ENCODE assay signal across 13 cellular contexts in the genomic region with DNA sequence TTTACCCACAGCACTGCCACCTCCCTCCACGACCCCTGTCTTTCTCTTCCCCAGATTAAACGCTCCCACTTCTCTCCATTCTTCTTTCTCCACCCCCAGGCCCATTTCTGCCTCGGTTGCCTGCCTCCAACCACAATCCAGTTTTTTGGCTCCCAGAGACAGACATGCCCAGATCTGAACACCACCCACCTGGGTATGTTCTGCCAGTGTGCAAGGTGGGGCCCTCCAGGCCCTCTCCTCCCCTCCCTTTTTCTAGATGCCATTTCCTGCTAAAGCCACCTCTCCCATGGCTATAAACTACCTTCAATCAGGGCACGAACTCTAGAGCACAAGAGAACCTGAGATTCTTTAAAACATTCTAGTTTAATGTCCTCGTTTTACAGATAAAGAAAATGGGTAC.
A peak's percentile ranks its signal among the peaks of the same experiment; 100 is the strongest.
DNase-seq lines count a peak whose midpoint lies in the region; ATAC-seq and TF ChIP-seq lines count a peak whose summit lies in the region.
"Had no signal": no experiment of that assay in that cellular context is flagged by ENCODE, and none has a peak within 500 bp of the region (broad histone marks: within the 10 kb centered on the region; RNA-seq: fewer than 3 reads in every experiment).

No MANE protein-coding gene starts in this region.

- no peak for TF ChIP-seq POLR2A in body of pancreas (IDR thresholded peaks at IDR 0.05)

- no peak overlapping the region for H3K4me3 ChIP-seq in body of pancreas

- peak overlapping the region; percentile 86 for H3K27ac Mint-ChIP-seq in activated T-cell treated with anti-CD3 and anti-CD28 coated beads, Interleukin-2, amount 50 U/mL, for 72 hours
- H3K27ac Mint-ChIP-seq in WTC11 (peak overlapping the region; percentile 55; the same call in 1 of the 2 replicates), immature natural killer cell (peak overlapping the region in 5 of 6 donors; percentile 15 to 75 (median 55)), osteocyte (ENCODE audit: unreplicated experiment) (no peak overlapping the region)
- H3K27ac Mint-ChIP-seq in stimulated activated naive B cell treated with anti-CD40 and anti-IgM and Interleukin-4, amounts not matched to agents 10 μg/mL and 1 μg/mL and 100 μg/mL, for 72 hours = peak overlapping the region; percentile 26

- intact Hi-C loops in body of pancreas (cut with DNase I) = no loop called here

- no peak for DNase-seq in activated T-cell treated with anti-CD3 and anti-CD28 coated beads, Interleukin-2, amount 50 U/mL, for 72 hours
- no peak for DNase-seq in activated T-cell treated with anti-CD3 and anti-CD28 coated beads, Interleukin-2, amount 50 U/mL, for 1 hour
- DNase-seq in WTC11 (ENCODE audit: low spot score) (no peak), immature natural killer cell (no peak), body of pancreas (no peak), osteocyte (ENCODE audit: extremely low spot score, unreplicated experiment) (no peak), HuH-7.5 (ENCODE audit: low spot score) (no peak)
- DNase-seq in stimulated activated naive B cell treated with anti-CD40 and anti-IgM and Interleukin-4, amounts not matched to agents 10 μg/mL and 1 μg/mL and 100 μg/mL, for 72 hours = no peak
- DNase-seq: activated T-cell treated with anti-CD3 and anti-CD28 coated beads for 4 hours, KG1, NCI-H1694, NCI-H446 treated with DMSO at 0.1 percent for 48 hours, occipital lobe had no signal

- H3K9me3 Mint-ChIP-seq in activated T-cell treated with anti-CD3 and anti-CD28 coated beads, Interleukin-2, amount 50 U/mL, for 72 hours = no peaks in the 10 kb centered on the region
- H3K9me3 Mint-ChIP-seq in WTC11 (no peaks in the 10 kb centered on the region), immature natural killer cell (no peaks in the 10 kb centered on the region), osteocyte (ENCODE audit: unreplicated experiment) (no peaks in the 10 kb centered on the region)
- no peaks in the 10 kb centered on the region for H3K9me3 Mint-ChIP-seq in stimulated activated naive B cell treated with anti-CD40 and anti-IgM and Interleukin-4, amounts not matched to agents 10 μg/mL and 1 μg/mL and 100 μg/mL, for 72 hours

- CTCF ChIA-PET in WTC11 (lab: Charles Lee) = no interaction called here

- H3K4me1 Mint-ChIP-seq in activated T-cell treated with anti-CD3 and anti-CD28 coated beads, Interleukin-2, amount 50 U/mL, for 72 hours (ENCODE audit: low read depth) = peaks cover 69% of the 10 kb centered on the region
- peaks cover 79% of the 10 kb centered on the region for H3K4me1 Mint-ChIP-seq in WTC11
- H3K4me1 Mint-ChIP-seq in immature natural killer cell = peaks cover 61 to 69% of the 10 kb centered on the region in 2 donors
- peaks cover 41 to 64% of the 10 kb centered on the region in 2 donors for H3K4me1 Mint-ChIP-seq in stimulated activated naive B cell treated with anti-CD40 and anti-IgM and Interleukin-4, amounts not matched to agents 10 μg/mL and 1 μg/mL and 100 μg/mL, for 72 hours
- peaks cover 31% of the 10 kb centered on the region for H3K4me1 Mint-ChIP-seq in osteocyte (ENCODE audit: unreplicated experiment)

- 74% methylated on average over 5 of the region's 5 CpGs for WGBS in body of pancreas, 2 donors

- H3K27ac ChIP-seq in body of pancreas = peak overlapping the region in 2 of 4 donors; percentile 41 to 48

- H3K4me1 ChIP-seq in body of pancreas = peaks cover 28% of the 10 kb centered on the region

- H3K27me3 Mint-ChIP-seq in activated T-cell treated with anti-CD3 and anti-CD28 coated beads, Interleukin-2, amount 50 U/mL, for 72 hours (ENCODE audit: low read depth) = no peaks in the 10 kb centered on the region
- no peaks in the 10 kb centered on the region for H3K27me3 Mint-ChIP-seq in WTC11 (ENCODE audit: low read depth)
- H3K27me3 Mint-ChIP-seq in immature natural killer cell (ENCODE audit: low read depth in 3 of 3) = peaks cover 16 to 35% (median 23%) of the 10 kb centered on the region in 3 donors
- H3K27me3 Mint-ChIP-seq in stimulated activated naive B cell treated with anti-CD40 and anti-IgM and Interleukin-4, amounts not matched to agents 10 μg/mL and 1 μg/mL and 100 μg/mL, for 72 hours = no peaks in the 10 kb centered on the region
- no peaks in the 10 kb centered on the region for H3K27me3 Mint-ChIP-seq in osteocyte (ENCODE audit: unreplicated experiment)

- ATAC-seq in activated T-cell treated with anti-CD3 and anti-CD28 coated beads, Interleukin-2, amount 50 U/mL, for 72 hours (replicated peaks in 1 of 2) = no peak
- ATAC-seq in WTC11 (no peak), body of pancreas (no peak)
- no peak for ATAC-seq in stimulated activated naive B cell treated with anti-CD40 and anti-IgM and Interleukin-4, amounts not matched to agents 10 μg/mL and 1 μg/mL and 100 μg/mL, for 72 hours (replicated peaks)

- POLR2A ChIA-PET in WTC11 (lab: Charles Lee) = no interaction called here

- H3K27me3 ChIP-seq in body of pancreas = no peaks in the 10 kb centered on the region

- peaks cover 2% of the 10 kb centered on the region in 2 donors for H3K36me3 Mint-ChIP-seq in activated T-cell treated with anti-CD3 and anti-CD28 coated beads, Interleukin-2, amount 50 U/mL, for 72 hours (ENCODE audit: insufficient read depth in 2 of 2)
- H3K36me3 Mint-ChIP-seq in WTC11 = no peaks in the 10 kb centered on the region
- H3K36me3 Mint-ChIP-seq in immature natural killer cell = no peaks in the 10 kb centered on the region
- peaks cover 0 to 41% of the 10 kb centered on the region in 2 donors for H3K36me3 Mint-ChIP-seq in stimulated activated naive B cell treated with anti-CD40 and anti-IgM and Interleukin-4, amounts not matched to agents 10 μg/mL and 1 μg/mL and 100 μg/mL, for 72 hours
- H3K36me3 Mint-ChIP-seq in osteocyte (ENCODE audit: unreplicated experiment) = no peaks in the 10 kb centered on the region

- no peaks in the 10 kb centered on the region for H3K36me3 ChIP-seq in body of pancreas (replicated peaks in 1 of 2; ENCODE audit: insufficient read depth in 1 of 2, low read depth in 2 of 2)

- no peak for TF ChIP-seq CTCF in WTC11 (IDR thresholded peaks at IDR 0.05)
- TF ChIP-seq CTCF in body of pancreas (IDR thresholded peaks at IDR 0.05) = no peak
- no peak for TF ChIP-seq CTCF in osteocyte (IDR thresholded peaks at IDR 0.05)

- H3K9me3 ChIP-seq in body of pancreas = no peaks in the 10 kb centered on the region

- peak overlapping the region; percentile 77 to 87 for H3K4me3 Mint-ChIP-seq in activated T-cell treated with anti-CD3 and anti-CD28 coated beads, Interleukin-2, amount 50 U/mL, for 72 hours
- H3K4me3 Mint-ChIP-seq in WTC11 (no peak overlapping the region), immature natural killer cell (peak overlapping the region; percentile 53 to 58 (median 54)), osteocyte (ENCODE audit: unreplicated experiment) (no peak overlapping the region)
- H3K4me3 Mint-ChIP-seq in stimulated activated naive B cell treated with anti-CD40 and anti-IgM and Interleukin-4, amounts not matched to agents 10 μg/mL and 1 μg/mL and 100 μg/mL, for 72 hours = peak overlapping the region in 1 of 2 donors; percentile 37

TF ChIP-seq in WTC11, 78 proteins besides CTCF, POLR2A, EP300 and RAD21 (continues in another document):
- TF ChIP-seq TEAD1 (CRISPR knock-in tag; IDR thresholded peaks at IDR 0.05) (no peak), ZNF121 (CRISPR knock-in tag; IDR thresholded peaks at IDR 0.05) (no peak), CBFB (CRISPR knock-in tag; IDR thresholded peaks at IDR 0.05; ENCODE audit: low read depth) (no peak), GTF2I (CRISPR knock-in tag; conservative IDR thresholded peaks at IDR 0.05) (no peak), ZNF219 (CRISPR knock-in tag; IDR thresholded peaks at IDR 0.05; ENCODE audit: borderline replicate concordance) (no peak), NFE2L1 (CRISPR knock-in tag; IDR thresholded peaks at IDR 0.05) (no peak), IRF2 (CRISPR knock-in tag; IDR thresholded peaks at IDR 0.05; ENCODE audit: borderline replicate concordance, low read depth) (no peak)
- TF ChIP-seq, protein P1, sequence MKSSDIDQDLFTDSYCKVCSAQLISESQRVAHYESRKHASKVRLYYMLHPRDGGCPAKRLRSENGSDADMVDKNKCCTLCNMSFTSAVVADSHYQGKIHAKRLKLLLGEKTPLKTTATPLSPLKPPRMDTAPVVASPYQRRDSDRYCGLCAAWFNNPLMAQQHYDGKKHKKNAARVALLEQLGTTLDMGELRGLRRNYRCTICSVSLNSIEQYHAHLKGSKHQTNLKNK (CRISPR knock-in tag; IDR thresholded peaks at IDR 0.05) = no peak
- TF ChIP-seq, protein P2, sequence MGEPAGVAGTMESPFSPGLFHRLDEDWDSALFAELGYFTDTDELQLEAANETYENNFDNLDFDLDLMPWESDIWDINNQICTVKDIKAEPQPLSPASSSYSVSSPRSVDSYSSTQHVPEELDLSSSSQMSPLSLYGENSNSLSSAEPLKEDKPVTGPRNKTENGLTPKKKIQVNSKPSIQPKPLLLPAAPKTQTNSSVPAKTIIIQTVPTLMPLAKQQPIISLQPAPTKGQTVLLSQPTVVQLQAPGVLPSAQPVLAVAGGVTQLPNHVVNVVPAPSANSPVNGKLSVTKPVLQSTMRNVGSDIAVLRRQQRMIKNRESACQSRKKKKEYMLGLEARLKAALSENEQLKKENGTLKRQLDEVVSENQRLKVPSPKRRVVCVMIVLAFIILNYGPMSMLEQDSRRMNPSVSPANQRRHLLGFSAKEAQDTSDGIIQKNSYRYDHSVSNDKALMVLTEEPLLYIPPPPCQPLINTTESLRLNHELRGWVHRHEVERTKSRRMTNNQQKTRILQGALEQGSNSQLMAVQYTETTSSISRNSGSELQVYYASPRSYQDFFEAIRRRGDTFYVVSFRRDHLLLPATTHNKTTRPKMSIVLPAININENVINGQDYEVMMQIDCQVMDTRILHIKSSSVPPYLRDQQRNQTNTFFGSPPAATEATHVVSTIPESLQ (CRISPR knock-in tag; IDR thresholded peaks at IDR 0.05) = no peak
- TF ChIP-seq, protein P3, sequence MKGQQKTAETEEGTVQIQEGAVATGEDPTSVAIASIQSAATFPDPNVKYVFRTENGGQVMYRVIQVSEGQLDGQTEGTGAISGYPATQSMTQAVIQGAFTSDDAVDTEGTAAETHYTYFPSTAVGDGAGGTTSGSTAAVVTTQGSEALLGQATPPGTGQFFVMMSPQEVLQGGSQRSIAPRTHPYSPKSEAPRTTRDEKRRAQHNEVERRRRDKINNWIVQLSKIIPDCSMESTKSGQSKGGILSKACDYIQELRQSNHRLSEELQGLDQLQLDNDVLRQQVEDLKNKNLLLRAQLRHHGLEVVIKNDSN (CRISPR knock-in tag; IDR thresholded peaks at IDR 0.05) = no peak
- TF ChIP-seq, protein P4, sequence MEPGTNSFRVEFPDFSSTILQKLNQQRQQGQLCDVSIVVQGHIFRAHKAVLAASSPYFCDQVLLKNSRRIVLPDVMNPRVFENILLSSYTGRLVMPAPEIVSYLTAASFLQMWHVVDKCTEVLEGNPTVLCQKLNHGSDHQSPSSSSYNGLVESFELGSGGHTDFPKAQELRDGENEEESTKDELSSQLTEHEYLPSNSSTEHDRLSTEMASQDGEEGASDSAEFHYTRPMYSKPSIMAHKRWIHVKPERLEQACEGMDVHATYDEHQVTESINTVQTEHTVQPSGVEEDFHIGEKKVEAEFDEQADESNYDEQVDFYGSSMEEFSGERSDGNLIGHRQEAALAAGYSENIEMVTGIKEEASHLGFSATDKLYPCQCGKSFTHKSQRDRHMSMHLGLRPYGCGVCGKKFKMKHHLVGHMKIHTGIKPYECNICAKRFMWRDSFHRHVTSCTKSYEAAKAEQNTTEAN (CRISPR knock-in tag; IDR thresholded peaks at IDR 0.05) = no peak

Comparison
In these comparisons a context has a peak if more than half of its experiments do, and no peak if none do; other contexts are left out.
1. H3K4me3 Mint-ChIP-seq: peak in activated T-cell treated with anti-CD3 and anti-CD28 coated beads, Interleukin-2, amount 50 U/mL, for 72 hours (2 of 2) and immature natural killer cell (5 of 5); none in WTC11 (single experiment) and osteocyte (single experiment).